Comparison of ENCODE assay signal across 1 cellular context in genomic region chr10:100878291-100878910, GRCh38.
TF ChIP-seq lines count a peak whose summit lies in the region.

No MANE protein-coding gene starts in this region.

TF ChIP-seq in HepG2, 621 proteins besides CTCF, POLR2A, EP300 and RAD21 (continued from another document and continues in another):
- TF ChIP-seq, protein P1, sequence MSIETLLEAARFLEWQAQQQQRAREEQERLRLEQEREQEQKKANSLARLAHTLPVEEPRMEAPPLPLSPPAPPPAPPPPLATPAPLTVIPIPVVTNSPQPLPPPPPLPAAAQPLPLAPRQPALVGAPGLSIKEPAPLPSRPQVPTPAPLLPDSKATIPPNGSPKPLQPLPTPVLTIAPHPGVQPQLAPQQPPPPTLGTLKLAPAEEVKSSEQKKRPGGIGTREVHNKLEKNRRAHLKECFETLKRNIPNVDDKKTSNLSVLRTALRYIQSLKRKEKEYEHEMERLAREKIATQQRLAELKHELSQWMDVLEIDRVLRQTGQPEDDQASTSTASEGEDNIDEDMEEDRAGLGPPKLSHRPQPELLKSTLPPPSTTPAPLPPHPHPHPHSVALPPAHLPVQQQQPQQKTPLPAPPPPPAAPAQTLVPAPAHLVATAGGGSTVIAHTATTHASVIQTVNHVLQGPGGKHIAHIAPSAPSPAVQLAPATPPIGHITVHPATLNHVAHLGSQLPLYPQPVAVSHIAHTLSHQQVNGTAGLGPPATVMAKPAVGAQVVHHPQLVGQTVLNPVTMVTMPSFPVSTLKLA (IDR thresholded peaks at IDR 0.05): no peak
- no peak for TF ChIP-seq CREM (IDR thresholded peaks at IDR 0.05)
- no peak for TF ChIP-seq CREM (CRISPR knock-in tag; IDR thresholded peaks at IDR 0.05)
- TF ChIP-seq FOXA3 (CRISPR knock-in tag; IDR thresholded peaks at IDR 0.05): no peak
- no peak for TF ChIP-seq ZNF496 (CRISPR knock-in tag; IDR thresholded peaks at IDR 0.05; ENCODE audit: insufficient replicate concordance)
- TF ChIP-seq ZNF343 (CRISPR knock-in tag; IDR thresholded peaks at IDR 0.05): no peak
- 0 out of 2 replicates have a peak, but pooled peaks have one; percentile 18 for TF ChIP-seq CC2D1A (CRISPR knock-in tag; IDR thresholded peaks at IDR 0.05)
- TF ChIP-seq ZNF124 (CRISPR knock-in tag; IDR thresholded peaks at IDR 0.05): no peak
- TF ChIP-seq NFE2L1 (CRISPR knock-in tag; IDR thresholded peaks at IDR 0.05; ENCODE audit: borderline replicate concordance): no peak
- TF ChIP-seq, protein P2, sequence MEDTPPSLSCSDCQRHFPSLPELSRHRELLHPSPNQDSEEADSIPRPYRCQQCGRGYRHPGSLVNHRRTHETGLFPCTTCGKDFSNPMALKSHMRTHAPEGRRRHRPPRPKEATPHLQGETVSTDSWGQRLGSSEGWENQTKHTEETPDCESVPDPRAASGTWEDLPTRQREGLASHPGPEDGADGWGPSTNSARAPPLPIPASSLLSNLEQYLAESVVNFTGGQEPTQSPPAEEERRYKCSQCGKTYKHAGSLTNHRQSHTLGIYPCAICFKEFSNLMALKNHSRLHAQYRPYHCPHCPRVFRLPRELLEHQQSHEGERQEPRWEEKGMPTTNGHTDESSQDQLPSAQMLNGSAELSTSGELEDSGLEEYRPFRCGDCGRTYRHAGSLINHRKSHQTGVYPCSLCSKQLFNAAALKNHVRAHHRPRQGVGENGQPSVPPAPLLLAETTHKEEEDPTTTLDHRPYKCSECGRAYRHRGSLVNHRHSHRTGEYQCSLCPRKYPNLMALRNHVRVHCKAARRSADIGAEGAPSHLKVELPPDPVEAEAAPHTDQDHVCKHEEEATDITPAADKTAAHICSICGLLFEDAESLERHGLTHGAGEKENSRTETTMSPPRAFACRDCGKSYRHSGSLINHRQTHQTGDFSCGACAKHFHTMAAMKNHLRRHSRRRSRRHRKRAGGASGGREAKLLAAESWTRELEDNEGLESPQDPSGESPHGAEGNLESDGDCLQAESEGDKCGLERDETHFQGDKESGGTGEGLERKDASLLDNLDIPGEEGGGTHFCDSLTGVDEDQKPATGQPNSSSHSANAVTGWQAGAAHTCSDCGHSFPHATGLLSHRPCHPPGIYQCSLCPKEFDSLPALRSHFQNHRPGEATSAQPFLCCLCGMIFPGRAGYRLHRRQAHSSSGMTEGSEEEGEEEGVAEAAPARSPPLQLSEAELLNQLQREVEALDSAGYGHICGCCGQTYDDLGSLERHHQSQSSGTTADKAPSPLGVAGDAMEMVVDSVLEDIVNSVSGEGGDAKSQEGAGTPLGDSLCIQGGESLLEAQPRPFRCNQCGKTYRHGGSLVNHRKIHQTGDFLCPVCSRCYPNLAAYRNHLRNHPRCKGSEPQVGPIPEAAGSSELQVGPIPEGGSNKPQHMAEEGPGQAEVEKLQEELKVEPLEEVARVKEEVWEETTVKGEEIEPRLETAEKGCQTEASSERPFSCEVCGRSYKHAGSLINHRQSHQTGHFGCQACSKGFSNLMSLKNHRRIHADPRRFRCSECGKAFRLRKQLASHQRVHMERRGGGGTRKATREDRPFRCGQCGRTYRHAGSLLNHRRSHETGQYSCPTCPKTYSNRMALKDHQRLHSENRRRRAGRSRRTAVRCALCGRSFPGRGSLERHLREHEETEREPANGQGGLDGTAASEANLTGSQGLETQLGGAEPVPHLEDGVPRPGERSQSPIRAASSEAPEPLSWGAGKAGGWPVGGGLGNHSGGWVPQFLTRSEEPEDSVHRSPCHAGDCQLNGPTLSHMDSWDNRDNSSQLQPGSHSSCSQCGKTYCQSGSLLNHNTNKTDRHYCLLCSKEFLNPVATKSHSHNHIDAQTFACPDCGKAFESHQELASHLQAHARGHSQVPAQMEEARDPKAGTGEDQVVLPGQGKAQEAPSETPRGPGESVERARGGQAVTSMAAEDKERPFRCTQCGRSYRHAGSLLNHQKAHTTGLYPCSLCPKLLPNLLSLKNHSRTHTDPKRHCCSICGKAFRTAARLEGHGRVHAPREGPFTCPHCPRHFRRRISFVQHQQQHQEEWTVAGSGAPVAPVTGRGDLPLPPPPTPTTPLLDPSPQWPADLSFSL (CRISPR knock-in tag; IDR thresholded peaks at IDR 0.05): peak; percentile 84
- TF ChIP-seq TAF1 (CRISPR knock-in tag; IDR thresholded peaks at IDR 0.05): 0 out of 2 replicates have a peak, but pooled peaks have one; percentile 20
- no peak for TF ChIP-seq SMARCE1 (IDR thresholded peaks at IDR 0.05; ENCODE audit: borderline replicate concordance)
- TF ChIP-seq, protein P3, sequence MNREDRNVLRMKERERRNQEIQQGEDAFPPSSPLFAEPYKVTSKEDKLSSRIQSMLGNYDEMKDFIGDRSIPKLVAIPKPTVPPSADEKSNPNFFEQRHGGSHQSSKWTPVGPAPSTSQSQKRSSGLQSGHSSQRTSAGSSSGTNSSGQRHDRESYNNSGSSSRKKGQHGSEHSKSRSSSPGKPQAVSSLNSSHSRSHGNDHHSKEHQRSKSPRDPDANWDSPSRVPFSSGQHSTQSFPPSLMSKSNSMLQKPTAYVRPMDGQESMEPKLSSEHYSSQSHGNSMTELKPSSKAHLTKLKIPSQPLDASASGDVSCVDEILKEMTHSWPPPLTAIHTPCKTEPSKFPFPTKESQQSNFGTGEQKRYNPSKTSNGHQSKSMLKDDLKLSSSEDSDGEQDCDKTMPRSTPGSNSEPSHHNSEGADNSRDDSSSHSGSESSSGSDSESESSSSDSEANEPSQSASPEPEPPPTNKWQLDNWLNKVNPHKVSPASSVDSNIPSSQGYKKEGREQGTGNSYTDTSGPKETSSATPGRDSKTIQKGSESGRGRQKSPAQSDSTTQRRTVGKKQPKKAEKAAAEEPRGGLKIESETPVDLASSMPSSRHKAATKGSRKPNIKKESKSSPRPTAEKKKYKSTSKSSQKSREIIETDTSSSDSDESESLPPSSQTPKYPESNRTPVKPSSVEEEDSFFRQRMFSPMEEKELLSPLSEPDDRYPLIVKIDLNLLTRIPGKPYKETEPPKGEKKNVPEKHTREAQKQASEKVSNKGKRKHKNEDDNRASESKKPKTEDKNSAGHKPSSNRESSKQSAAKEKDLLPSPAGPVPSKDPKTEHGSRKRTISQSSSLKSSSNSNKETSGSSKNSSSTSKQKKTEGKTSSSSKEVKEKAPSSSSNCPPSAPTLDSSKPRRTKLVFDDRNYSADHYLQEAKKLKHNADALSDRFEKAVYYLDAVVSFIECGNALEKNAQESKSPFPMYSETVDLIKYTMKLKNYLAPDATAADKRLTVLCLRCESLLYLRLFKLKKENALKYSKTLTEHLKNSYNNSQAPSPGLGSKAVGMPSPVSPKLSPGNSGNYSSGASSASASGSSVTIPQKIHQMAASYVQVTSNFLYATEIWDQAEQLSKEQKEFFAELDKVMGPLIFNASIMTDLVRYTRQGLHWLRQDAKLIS (CRISPR knock-in tag; IDR thresholded peaks at IDR 0.05): no peak
- 0 out of 2 replicates have a peak, but pooled peaks have one; percentile 25 for TF ChIP-seq DMAP1 (CRISPR knock-in tag; IDR thresholded peaks at IDR 0.05)
- TF ChIP-seq ZNF276 (CRISPR knock-in tag; IDR thresholded peaks at IDR 0.05; ENCODE audit: low read depth): 0 out of 2 replicates have a peak, but pooled peaks have one; percentile 60
- TF ChIP-seq TMF1 (CRISPR knock-in tag; IDR thresholded peaks at IDR 0.05; ENCODE audit: low read depth): no peak
- TF ChIP-seq PHB2 (IDR thresholded peaks at IDR 0.05; ENCODE audit: partially characterized antibody): no peak
- TF ChIP-seq ZNF576 (CRISPR knock-in tag; IDR thresholded peaks at IDR 0.05): no peak
- TF ChIP-seq ATF7-NPFF (CRISPR knock-in tag; IDR thresholded peaks at IDR 0.05; ENCODE audit: low read depth): no peak
- no peak for TF ChIP-seq ZSCAN9 (CRISPR knock-in tag; IDR thresholded peaks at IDR 0.05; ENCODE audit: borderline replicate concordance)
- no peak for TF ChIP-seq HNRNPH1 (optimal IDR thresholded peaks at IDR 0.05; ENCODE audit: low read depth, low read length)
- TF ChIP-seq, protein P4, sequence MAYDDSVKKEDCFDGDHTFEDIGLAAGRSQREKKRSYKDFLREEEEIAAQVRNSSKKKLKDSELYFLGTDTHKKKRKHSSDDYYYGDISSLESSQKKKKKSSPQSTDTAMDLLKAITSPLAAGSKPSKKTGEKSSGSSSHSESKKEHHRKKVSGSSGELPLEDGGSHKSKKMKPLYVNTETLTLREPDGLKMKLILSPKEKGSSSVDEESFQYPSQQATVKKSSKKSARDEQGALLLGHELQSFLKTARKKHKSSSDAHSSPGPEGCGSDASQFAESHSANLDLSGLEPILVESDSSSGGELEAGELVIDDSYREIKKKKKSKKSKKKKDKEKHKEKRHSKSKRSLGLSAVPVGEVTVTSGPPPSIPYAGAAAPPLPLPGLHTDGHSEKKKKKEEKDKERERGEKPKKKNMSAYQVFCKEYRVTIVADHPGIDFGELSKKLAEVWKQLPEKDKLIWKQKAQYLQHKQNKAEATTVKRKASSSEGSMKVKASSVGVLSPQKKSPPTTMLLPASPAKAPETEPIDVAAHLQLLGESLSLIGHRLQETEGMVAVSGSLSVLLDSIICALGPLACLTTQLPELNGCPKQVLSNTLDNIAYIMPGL (CRISPR knock-in tag; IDR thresholded peaks at IDR 0.05; ENCODE audit: borderline replicate concordance in 1 of 2, low read depth in 1 of 2): peak; percentile 72 to 84
- TF ChIP-seq EED (CRISPR knock-in tag; IDR thresholded peaks at IDR 0.05): no peak
- TF ChIP-seq ZMYM4 (CRISPR knock-in tag; IDR thresholded peaks at IDR 0.05): no peak; the same call in 1 of the 2 replicates
- TF ChIP-seq ZNF552 (CRISPR knock-in tag; IDR thresholded peaks at IDR 0.05; ENCODE audit: borderline replicate concordance): no peak
- TF ChIP-seq CBX5 (CRISPR knock-in tag; IDR thresholded peaks at IDR 0.05; ENCODE audit: borderline replicate concordance): no peak
- TF ChIP-seq MBD4 (IDR thresholded peaks at IDR 0.05; ENCODE audit: borderline replicate concordance, low read length): no peak
- TF ChIP-seq TBL1XR1 (IDR thresholded peaks at IDR 0.05; ENCODE audit: borderline replicate concordance, low read length, partially characterized antibody): no peak
- no peak for TF ChIP-seq KLF6 (CRISPR knock-in tag; IDR thresholded peaks at IDR 0.05)
- no peak for TF ChIP-seq CENPT (CRISPR knock-in tag; IDR thresholded peaks at IDR 0.05; ENCODE audit: low read depth)
- TF ChIP-seq, protein P5, sequence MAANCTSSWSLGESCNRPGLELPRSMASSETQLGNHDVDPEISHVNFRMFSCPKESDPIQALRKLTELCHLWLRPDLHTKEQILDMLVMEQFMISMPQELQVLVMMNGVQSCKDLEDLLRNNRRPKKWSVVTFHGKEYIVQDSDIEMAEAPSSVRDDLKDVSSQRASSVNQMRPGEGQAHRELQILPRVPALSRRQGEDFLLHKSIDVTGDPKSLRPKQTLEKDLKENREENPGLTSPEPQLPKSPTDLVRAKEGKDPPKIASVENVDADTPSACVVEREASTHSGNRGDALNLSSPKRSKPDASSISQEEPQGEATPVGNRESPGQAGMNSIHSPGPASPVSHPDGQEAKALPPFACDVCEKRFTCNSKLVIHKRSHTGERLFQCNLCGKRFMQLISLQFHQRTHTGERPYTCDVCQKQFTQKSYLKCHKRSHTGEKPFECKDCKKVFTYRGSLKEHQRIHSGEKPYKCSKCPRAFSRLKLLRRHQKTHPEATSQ (CRISPR knock-in tag; IDR thresholded peaks at IDR 0.05; ENCODE audit: borderline replicate concordance): no peak
- 0 out of 2 replicates have a peak, but pooled peaks have one; percentile 49 for TF ChIP-seq SP140L (CRISPR knock-in tag; IDR thresholded peaks at IDR 0.05; ENCODE audit: borderline replicate concordance)
- TF ChIP-seq, protein P6, sequence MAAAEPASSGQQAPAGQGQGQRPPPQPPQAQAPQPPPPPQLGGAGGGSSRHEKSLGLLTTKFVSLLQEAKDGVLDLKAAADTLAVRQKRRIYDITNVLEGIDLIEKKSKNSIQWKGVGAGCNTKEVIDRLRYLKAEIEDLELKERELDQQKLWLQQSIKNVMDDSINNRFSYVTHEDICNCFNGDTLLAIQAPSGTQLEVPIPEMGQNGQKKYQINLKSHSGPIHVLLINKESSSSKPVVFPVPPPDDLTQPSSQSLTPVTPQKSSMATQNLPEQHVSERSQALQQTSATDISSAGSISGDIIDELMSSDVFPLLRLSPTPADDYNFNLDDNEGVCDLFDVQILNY (CRISPR knock-in tag; conservative IDR thresholded peaks at IDR 0.05): no peak
- TF ChIP-seq ATRX (CRISPR knock-in tag; IDR thresholded peaks at IDR 0.05; ENCODE audit: borderline replicate concordance): no peak
- TF ChIP-seq, protein P7, sequence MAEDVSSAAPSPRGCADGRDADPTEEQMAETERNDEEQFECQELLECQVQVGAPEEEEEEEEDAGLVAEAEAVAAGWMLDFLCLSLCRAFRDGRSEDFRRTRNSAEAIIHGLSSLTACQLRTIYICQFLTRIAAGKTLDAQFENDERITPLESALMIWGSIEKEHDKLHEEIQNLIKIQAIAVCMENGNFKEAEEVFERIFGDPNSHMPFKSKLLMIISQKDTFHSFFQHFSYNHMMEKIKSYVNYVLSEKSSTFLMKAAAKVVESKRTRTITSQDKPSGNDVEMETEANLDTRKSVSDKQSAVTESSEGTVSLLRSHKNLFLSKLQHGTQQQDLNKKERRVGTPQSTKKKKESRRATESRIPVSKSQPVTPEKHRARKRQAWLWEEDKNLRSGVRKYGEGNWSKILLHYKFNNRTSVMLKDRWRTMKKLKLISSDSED (CRISPR knock-in tag; IDR thresholded peaks at IDR 0.05): no peak
- TF ChIP-seq RARG (CRISPR knock-in tag; IDR thresholded peaks at IDR 0.05; ENCODE audit: low read depth): no peak
- TF ChIP-seq ARHGAP35 (CRISPR knock-in tag; IDR thresholded peaks at IDR 0.05; ENCODE audit: borderline replicate concordance): no peak
- TF ChIP-seq ZNF572 (CRISPR knock-in tag; IDR thresholded peaks at IDR 0.05): no peak
- TF ChIP-seq, protein P8, sequence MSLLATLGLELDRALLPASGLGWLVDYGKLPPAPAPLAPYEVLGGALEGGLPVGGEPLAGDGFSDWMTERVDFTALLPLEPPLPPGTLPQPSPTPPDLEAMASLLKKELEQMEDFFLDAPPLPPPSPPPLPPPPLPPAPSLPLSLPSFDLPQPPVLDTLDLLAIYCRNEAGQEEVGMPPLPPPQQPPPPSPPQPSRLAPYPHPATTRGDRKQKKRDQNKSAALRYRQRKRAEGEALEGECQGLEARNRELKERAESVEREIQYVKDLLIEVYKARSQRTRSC (CRISPR knock-in tag; IDR thresholded peaks at IDR 0.05; ENCODE audit: low read depth): no peak
